In genomic region chr3:171088984-171089754, GRCh38 we compare ENCODE assay signal across 9 cellular contexts.
DNase-seq lines count a peak whose midpoint lies in the region; ATAC-seq and TF ChIP-seq lines count a peak whose summit lies in the region.
"Had no signal": no experiment of that assay in that cellular context is flagged by ENCODE, and none has a peak within 500 bp of the region (broad histone marks: within the 10 kb centered on the region; RNA-seq: fewer than 3 reads in every experiment).

No MANE protein-coding gene starts in this region.

- ATAC-seq in HG02852 (IDR thresholded peaks at IDR 0.05; ENCODE audit: unreplicated experiment) (no peak), HG03460 (IDR thresholded peaks at IDR 0.05; ENCODE audit: unreplicated experiment) (no peak)

- H3K4me1 ChIP-seq in PC-9 (replicated peaks; ENCODE audit: insufficient read depth) (peaks cover 16% of the 10 kb centered on the region), smooth muscle cell (ENCODE audit: low read depth) (peaks cover 13% of the 10 kb centered on the region)

- no peak overlapping the region for H3K9ac ChIP-seq in smooth muscle cell (ENCODE audit: low read depth)

- no peak for TF ChIP-seq CTCF in PC-9 (conservative IDR thresholded peaks at IDR 0.05)
- TF ChIP-seq CTCF in smooth muscle cell (IDR thresholded peaks at IDR 0.05; ENCODE audit: borderline replicate concordance, insufficient read depth, poor library complexity, severe bottlenecking), result no peak

- H2AFZ ChIP-seq in PC-9, result no peak overlapping the region
- H2AFZ ChIP-seq in smooth muscle cell (ENCODE audit: low read depth), result no peak overlapping the region

- no peaks in the 10 kb centered on the region for H4K20me1 ChIP-seq in PC-9 (ENCODE audit: insufficient read depth)
- H4K20me1 ChIP-seq in smooth muscle cell (ENCODE audit: low read depth), result no peaks in the 10 kb centered on the region

- H3K9me3 ChIP-seq in PC-9 (ENCODE audit: insufficient read depth, low read depth) (no peaks in the 10 kb centered on the region), smooth muscle cell (replicated peaks; ENCODE audit: low read depth) (no peaks in the 10 kb centered on the region)

- CTCF ChIA-PET in PC-9 (lab: Charles Lee), result interaction anchor here (0.5 to 0.6 kb wide), 2 partner anchors 25 to 38 kb away, joined by 3 to 8 read pairs; no protein-coding TSS in a partner anchor

- no peak overlapping the region for H3K4me3 ChIP-seq in PC-9
- no peak overlapping the region for H3K4me3 ChIP-seq in smooth muscle cell

- H3K27me3 ChIP-seq in PC-9 (ENCODE audit: insufficient read depth, low read depth) (no peaks in the 10 kb centered on the region), smooth muscle cell (ENCODE audit: low read depth) (no peaks in the 10 kb centered on the region)

- intact Hi-C loops in PC-9 (cut with micrococcal nuclease; ENCODE audit: unreplicated experiment), result no loop called here

- H3K4me2 ChIP-seq in PC-9 (no peak overlapping the region), smooth muscle cell (peak overlapping the region; percentile 51)

- peak; percentile 13 for DNase-seq in NCI-H1092 treated with DMSO at 0.1 percent for 48 hours (lab: John Stamatoyannopoulos, UW)
- no peak for DNase-seq in NCI-H1092 (lab: John Stamatoyannopoulos, UW)
- DNase-seq in PC-9, result peak; percentile 15 to 77
- peak; percentile 78 for DNase-seq in foreskin melanocyte
- no peak for DNase-seq in smooth muscle cell (lab: John Stamatoyannopoulos, UW; ENCODE audit: unreplicated experiment)
- DNase-seq in stimulated activated CD4-positive, alpha-beta T cell treated with anti-CD3 and anti-CD28 coated beads, Interleukin-2, amount 100 ng/mL, for 24 hours, result no peak
- DNase-seq: posterior cingulate gyrus had no signal

- WGBS in smooth muscle cell (ENCODE audit: low lambda C conversion rate), result 11% methylated on average over 2 of the region's 2 CpGs

- H3K36me3 ChIP-seq in PC-9 (ENCODE audit: low read depth), result peaks cover 14% of the 10 kb centered on the region
- H3K36me3 ChIP-seq in smooth muscle cell (ENCODE audit: low read depth), result no peaks in the 10 kb centered on the region

- no TSS peak for BruUV-seq in PC-9 (replicated peaks; lab: Mats Ljungman, UMichigan)

- H3K27ac ChIP-seq in PC-9 (no peak overlapping the region), smooth muscle cell (ENCODE audit: low read depth) (peak overlapping the region; percentile 63)

- H3F3A ChIP-seq in PC-9 (ENCODE audit: insufficient read depth, low read depth), result 0 out of 2 replicates have a peak, but pooled peaks cover 3% of the 10 kb centered on the region
- H3F3A ChIP-seq in smooth muscle cell (ENCODE audit: low read depth), result peaks cover 10% of the 10 kb centered on the region

- POLR2A ChIA-PET in PC-9 (lab: Charles Lee; ENCODE audit: unreplicated experiment), result interaction anchor here (0.6 kb wide), 1 partner anchor 1681 kb away, joined by 5 read pairs; no protein-coding TSS in a partner anchor

- H3K79me2 ChIP-seq in PC-9 (ENCODE audit: low read depth) (no peaks in the 10 kb centered on the region), smooth muscle cell (ENCODE audit: low read depth) (no peaks in the 10 kb centered on the region)

- H3K9me2 ChIP-seq in PC-9 (ENCODE audit: insufficient read depth), result no peaks in the 10 kb centered on the region

Comparison
In these comparisons a context has a peak if more than half of its experiments do, and no peak if none do; other contexts are left out.
1. DNase-seq: peak in NCI-H1092 treated with DMSO at 0.1 percent for 48 hours (single experiment), PC-9 (2 of 2) and foreskin melanocyte (single experiment); none in NCI-H1092 (single experiment), smooth muscle cell (single experiment) and stimulated activated CD4-positive, alpha-beta T cell treated with anti-CD3 and anti-CD28 coated beads, Interleukin-2, amount 100 ng/mL, for 24 hours (0 of 2).